In the genomic region with DNA sequence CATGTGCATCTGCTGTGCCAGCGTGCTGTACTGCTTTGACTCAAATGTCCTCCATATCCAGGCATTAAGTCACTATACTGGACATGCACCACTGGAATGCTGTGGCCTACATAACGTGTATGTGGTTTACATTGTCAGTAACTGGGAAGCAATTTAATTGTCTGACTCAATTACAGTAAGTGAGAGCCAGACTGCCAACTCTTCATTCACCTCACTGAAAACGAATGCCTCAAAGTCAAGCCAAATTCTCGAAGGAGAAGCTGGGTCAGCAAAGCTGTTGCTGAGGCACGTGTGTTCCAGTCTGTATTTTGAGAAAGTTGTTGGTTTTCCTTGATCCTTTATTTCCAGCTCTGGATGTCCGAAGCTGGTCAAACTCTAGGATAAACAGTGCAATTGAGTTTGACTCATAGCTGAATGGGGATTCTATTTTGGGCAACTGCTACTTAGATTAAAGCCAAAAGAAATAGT, we compare ENCODE assay signal across 1 cellular context.
TF ChIP-seq lines count a peak whose summit lies in the region.

No MANE protein-coding gene starts in this region.

TF ChIP-seq in IMR-90, 13 proteins besides CTCF, POLR2A, EP300 and RAD21 (continued from another document):
- peak; percentile 37; the same call in 1 of the 2 replicates for TF ChIP-seq USF2 (IDR thresholded peaks at IDR 0.05; ENCODE audit: low read depth, low read length)
- peak; percentile 73 for TF ChIP-seq MAFK (IDR thresholded peaks at IDR 0.05; ENCODE audit: low read depth, low read length)
- TF ChIP-seq FOS (IDR thresholded peaks at IDR 0.05; ENCODE audit: low read depth, low read length) = no peak
- no peak for TF ChIP-seq RCOR1 (IDR thresholded peaks at IDR 0.05; ENCODE audit: insufficient replicate concordance, low read length)
- no peak for TF ChIP-seq RFX5 (IDR thresholded peaks at IDR 0.05; ENCODE audit: low read depth, low read length)
- peak; percentile 36; the same call in 1 of the 2 replicates for TF ChIP-seq MXI1 (IDR thresholded peaks at IDR 0.05; ENCODE audit: borderline replicate concordance, low read depth, low read length)
- TF ChIP-seq, protein P1, sequence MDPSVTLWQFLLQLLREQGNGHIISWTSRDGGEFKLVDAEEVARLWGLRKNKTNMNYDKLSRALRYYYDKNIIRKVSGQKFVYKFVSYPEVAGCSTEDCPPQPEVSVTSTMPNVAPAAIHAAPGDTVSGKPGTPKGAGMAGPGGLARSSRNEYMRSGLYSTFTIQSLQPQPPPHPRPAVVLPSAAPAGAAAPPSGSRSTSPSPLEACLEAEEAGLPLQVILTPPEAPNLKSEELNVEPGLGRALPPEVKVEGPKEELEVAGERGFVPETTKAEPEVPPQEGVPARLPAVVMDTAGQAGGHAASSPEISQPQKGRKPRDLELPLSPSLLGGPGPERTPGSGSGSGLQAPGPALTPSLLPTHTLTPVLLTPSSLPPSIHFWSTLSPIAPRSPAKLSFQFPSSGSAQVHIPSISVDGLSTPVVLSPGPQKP (IDR thresholded peaks at IDR 0.05; ENCODE audit: borderline replicate concordance, low read depth, low read length) = no peak
- TF ChIP-seq CHD1 (IDR thresholded peaks at IDR 0.05; ENCODE audit: low read depth, low read length) = no peak
- TF ChIP-seq BHLHE40 (IDR thresholded peaks at IDR 0.05; ENCODE audit: low read depth, low read length) = peak; percentile 84
- no peak for TF ChIP-seq MAZ (IDR thresholded peaks at IDR 0.05; ENCODE audit: borderline replicate concordance, low read depth, low read length)
- TF ChIP-seq CEBPB (IDR thresholded peaks at IDR 0.05; ENCODE audit: low read depth, low read length) = no peak
- no peak for TF ChIP-seq SMC3 (IDR thresholded peaks at IDR 0.05; ENCODE audit: low read depth, low read length)
